29 cellular contexts compared by ENCODE assay signal in the genomic region with DNA sequence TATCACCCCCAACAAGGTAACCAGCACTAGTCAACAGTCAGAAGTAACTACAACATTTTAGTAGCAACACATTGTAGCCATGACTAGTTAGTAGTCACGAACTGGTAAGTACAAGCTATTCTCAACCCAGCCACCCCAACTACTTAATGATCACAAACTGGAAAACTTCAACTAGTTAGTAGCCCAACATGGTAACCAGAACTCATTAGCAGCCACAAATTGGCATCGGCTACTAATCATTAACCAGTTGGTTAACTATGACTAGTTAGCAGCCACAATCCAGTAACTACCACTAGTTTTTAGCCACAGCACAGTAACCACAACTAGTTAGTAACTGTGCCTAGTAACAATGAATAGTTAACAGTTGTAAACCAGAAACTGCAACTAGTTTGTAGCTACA.
"Had no signal": no experiment of that assay in that cellular context is flagged by ENCODE, and none has a peak within 500 bp of the region (broad histone marks: within the 10 kb centered on the region; RNA-seq: fewer than 3 reads in every experiment).

No MANE protein-coding gene starts in this region.

- ATAC-seq: stimulated activated effector memory CD8-positive, alpha-beta T cell treated with anti-CD3 and anti-CD28 coated beads, Interleukin-12 subunit alpha, Interleukin-12 subunit beta, amount 100 ng/mL, for 72 hours; stimulated activated memory B cell treated with anti-CD40 and anti-IgM and Interleukin-4, amounts not matched to agents 10 μg/mL and 1 μg/mL and 100 μg/mL, for 72 hours; stimulated activated naive B cell treated with anti-CD40 and anti-IgM and Interleukin-4, amounts not matched to agents 10 μg/mL and 1 μg/mL and 100 μg/mL, for 72 hours; stimulated activated naive CD8-positive, alpha-beta T cell treated with anti-CD3 and anti-CD28 coated beads, Interleukin-15, amount 100 ng/mL, for 72 hours; stimulated activated naive CD8-positive, alpha-beta T cell treated with anti-CD3 and anti-CD28 coated beads, Interleukin-15, Interleukin-2, amounts not matched to agents 100 U/mL and 50 U/mL, for 24 hours; upper lobe of right lung had no signal

- DNase-seq: stimulated activated CD4-positive, alpha-beta T cell treated with anti-CD3 and anti-CD28 coated beads, Interleukin-2, amount 100 ng/mL, for 48 hours; stimulated activated CD4-positive, alpha-beta T cell treated with anti-CD3 and anti-CD28 coated beads, Interleukin-4, amount 100 ng/mL, for 1 hour; stimulated activated CD4-positive, alpha-beta T cell treated with anti-CD3 and anti-CD28 coated beads, Interleukin-4, amount 100 ng/mL, for 24 hours; stimulated activated CD4-positive, alpha-beta T cell treated with anti-CD3 and anti-CD28 coated beads, Interleukin-4, amount 100 ng/mL, for 4 hours; stimulated activated CD8-positive, alpha-beta memory T cell treated with anti-CD3 and anti-CD28 coated beads, Interleukin-4, amount 100 ng/mL, for 48 hours; stimulated activated naive B cell treated with anti-CD40 and anti-IgM and Interleukin-4, amounts not matched to agents 10 μg/mL and 1 μg/mL and 100 μg/mL, for 72 hours; stimulated activated naive CD4-positive, alpha-beta T cell; stimulated activated naive CD4-positive, alpha-beta T cell treated with Interleukin-2 at 50 U/mL for 16 hours; stimulated activated naive CD8-positive, alpha-beta T cell treated with anti-CD3 and anti-CD28 coated beads, Interleukin-15, amount 100 ng/mL, for 72 hours; stimulated activated naive CD8-positive, alpha-beta T cell treated with anti-CD3 and anti-CD28 coated beads, Interleukin-15, Interleukin-2, amounts not matched to agents 100 U/mL and 50 U/mL, for 24 hours; stomach; substantia nigra; testis; thyroid gland; tibial artery; transverse colon; trophoblast cell; upper lobe of left lung; upper lobe of right lung; uterus had no signal

- H3K4me3 Mint-ChIP-seq: stimulated activated effector memory CD8-positive, alpha-beta T cell treated with anti-CD3 and anti-CD28 coated beads, Interleukin-12 subunit alpha, Interleukin-12 subunit beta, amount 100 ng/mL, for 72 hours; stimulated activated memory B cell treated with anti-CD40 and anti-IgM and Interleukin-4, amounts not matched to agents 10 μg/mL and 1 μg/mL and 100 μg/mL, for 72 hours; stimulated activated naive B cell treated with anti-CD40 and anti-IgM and Interleukin-4, amounts not matched to agents 10 μg/mL and 1 μg/mL and 100 μg/mL, for 72 hours; stimulated activated naive CD8-positive, alpha-beta T cell treated with anti-CD3 and anti-CD28 coated beads, Interleukin-15, amount 100 ng/mL, for 72 hours; stimulated activated naive CD8-positive, alpha-beta T cell treated with anti-CD3 and anti-CD28 coated beads, Interleukin-15, Interleukin-2, amounts not matched to agents 100 ng/mL and 50 ng/mL, for 24 hours; type B pancreatic cell had no signal

- H3K27me3 ChIP-seq: stomach, suprapubic skin, testis, thyroid gland, tibial artery, tibial nerve, transverse colon, upper lobe of left lung, upper lobe of right lung, uterus, vagina had no signal

- H3K4me3 ChIP-seq: stomach, suprapubic skin, testis, thoracic aorta, thyroid gland, tibial artery, tibial nerve, transverse colon, upper lobe of left lung, upper lobe of right lung, uterus, vagina had no signal

- H3K27me3 Mint-ChIP-seq: stimulated activated memory B cell treated with anti-CD40 and anti-IgM and Interleukin-4, amounts not matched to agents 10 μg/mL and 1 μg/mL and 100 μg/mL, for 72 hours; stimulated activated naive B cell treated with anti-CD40 and anti-IgM and Interleukin-4, amounts not matched to agents 10 μg/mL and 1 μg/mL and 100 μg/mL, for 72 hours; stimulated activated naive CD8-positive, alpha-beta T cell treated with anti-CD3 and anti-CD28 coated beads, Interleukin-15, amount 100 ng/mL, for 72 hours; stimulated activated naive CD8-positive, alpha-beta T cell treated with anti-CD3 and anti-CD28 coated beads, Interleukin-15, Interleukin-2, amounts not matched to agents 100 ng/mL and 50 ng/mL, for 24 hours; type B pancreatic cell had no signal

- H3K27ac Mint-ChIP-seq: stimulated activated effector memory CD8-positive, alpha-beta T cell treated with anti-CD3 and anti-CD28 coated beads, Interleukin-12 subunit alpha, Interleukin-12 subunit beta, amount 100 ng/mL, for 72 hours; stimulated activated memory B cell treated with anti-CD40 and anti-IgM and Interleukin-4, amounts not matched to agents 10 μg/mL and 1 μg/mL and 100 μg/mL, for 72 hours; stimulated activated naive B cell treated with anti-CD40 and anti-IgM and Interleukin-4, amounts not matched to agents 10 μg/mL and 1 μg/mL and 100 μg/mL, for 72 hours; stimulated activated naive CD8-positive, alpha-beta T cell treated with anti-CD3 and anti-CD28 coated beads, Interleukin-15, amount 100 ng/mL, for 72 hours; stimulated activated naive CD8-positive, alpha-beta T cell treated with anti-CD3 and anti-CD28 coated beads, Interleukin-15, Interleukin-2, amounts not matched to agents 100 ng/mL and 50 ng/mL, for 24 hours; type B pancreatic cell had no signal

- H3K4me1 Mint-ChIP-seq: stimulated activated effector memory CD8-positive, alpha-beta T cell treated with anti-CD3 and anti-CD28 coated beads, Interleukin-12 subunit alpha, Interleukin-12 subunit beta, amount 100 ng/mL, for 72 hours; stimulated activated memory B cell treated with anti-CD40 and anti-IgM and Interleukin-4, amounts not matched to agents 10 μg/mL and 1 μg/mL and 100 μg/mL, for 72 hours; stimulated activated naive B cell treated with anti-CD40 and anti-IgM and Interleukin-4, amounts not matched to agents 10 μg/mL and 1 μg/mL and 100 μg/mL, for 72 hours; stimulated activated naive CD8-positive, alpha-beta T cell treated with anti-CD3 and anti-CD28 coated beads, Interleukin-15, amount 100 ng/mL, for 72 hours had no signal

- H3K4me1 ChIP-seq: stomach, suprapubic skin, testis, thyroid gland, tibial artery, tibial nerve, transverse colon, upper lobe of left lung, upper lobe of right lung, uterus, vagina had no signal

- H3K36me3 ChIP-seq: stomach, suprapubic skin, thoracic aorta, thyroid gland, tibial artery, tibial nerve, transverse colon, upper lobe of left lung, upper lobe of right lung, uterus, vagina had no signal

- H3K9me3 ChIP-seq: stomach, suprapubic skin, testis, thoracic aorta, thyroid gland, tibial artery, tibial nerve, transverse colon, upper lobe of left lung, upper lobe of right lung, uterus, vagina had no signal

- H3K36me3 Mint-ChIP-seq: stimulated activated effector memory CD8-positive, alpha-beta T cell treated with anti-CD3 and anti-CD28 coated beads, Interleukin-12 subunit alpha, Interleukin-12 subunit beta, amount 100 ng/mL, for 72 hours; stimulated activated memory B cell treated with anti-CD40 and anti-IgM and Interleukin-4, amounts not matched to agents 10 μg/mL and 1 μg/mL and 100 μg/mL, for 72 hours; stimulated activated naive B cell treated with anti-CD40 and anti-IgM and Interleukin-4, amounts not matched to agents 10 μg/mL and 1 μg/mL and 100 μg/mL, for 72 hours; type B pancreatic cell had no signal

- FAIRE-seq: urothelium cell line had no signal

- H3K27ac ChIP-seq: stomach, suprapubic skin, testis, thoracic aorta, thyroid gland, tibial artery, tibial nerve, transverse colon, upper lobe of left lung, upper lobe of right lung, uterus, vagina had no signal
